ENCODE assay signal across 12 cellular contexts in the genomic region with DNA sequence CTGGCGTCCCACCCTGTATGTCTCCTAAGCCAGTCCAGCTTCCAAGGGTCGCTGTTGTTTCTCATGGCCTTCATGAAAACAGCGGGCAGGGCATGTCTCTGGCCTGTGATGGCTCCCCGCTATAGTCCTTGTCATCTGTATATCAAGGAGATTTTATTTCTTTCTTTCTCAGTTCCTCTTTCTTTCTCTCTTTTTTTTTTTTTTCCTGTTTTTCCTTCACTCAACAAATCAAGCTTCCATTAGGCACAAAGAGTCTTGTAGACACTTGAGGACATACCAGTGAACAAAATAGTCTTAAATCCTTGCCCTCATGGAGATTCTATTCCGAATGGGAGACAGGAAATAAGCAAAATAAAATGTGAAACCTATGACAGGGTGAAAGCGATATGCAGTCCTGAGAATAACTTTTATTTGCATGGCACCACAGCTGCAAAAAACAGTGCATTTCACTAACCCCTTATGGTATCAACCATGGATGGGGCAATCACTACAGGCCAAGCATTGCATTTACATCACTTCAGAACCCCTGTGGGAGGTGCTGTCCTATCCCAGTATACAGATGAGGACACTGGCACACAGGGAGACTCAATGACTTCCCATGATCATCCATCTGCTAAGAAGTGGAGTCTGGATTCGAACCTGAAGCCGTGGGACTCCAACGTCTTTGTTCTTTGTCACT. TPM values are rescaled to one million over a fixed set of nuclear protein-coding genes. Genes with fewer than 3 reads are reported as not detected.
DNase-seq lines count a peak whose midpoint lies in the region; ATAC-seq lines count a peak whose summit lies in the region.
"Had no signal": no experiment of that assay in that cellular context is flagged by ENCODE, and none has a peak within 500 bp of the region (broad histone marks: within the 10 kb centered on the region; RNA-seq: fewer than 3 reads in every experiment).

No MANE protein-coding gene starts in this region.

- H3K27ac Mint-ChIP-seq in activated CD8-positive, alpha-beta memory T cell treated with anti-CD3 and anti-CD28 coated beads, Interleukin-2, amount 10 ng/mL, durations not matched to agents 7 days and 5 days, result no peak overlapping the region
- H3K27ac Mint-ChIP-seq: type B pancreatic cell had no signal

- DNase-seq in germinal center (ENCODE audit: low spot score) (peak; percentile 55), T-helper 9 cell (no peak), HUDEP-2 (lab: John Stamatoyannopoulos, UW; ENCODE audit: unreplicated experiment in 76 of 76) (no peak), COR-L47 (lab: John Stamatoyannopoulos, UW) (no peak)
- no peak for DNase-seq in activated CD8-positive, alpha-beta memory T cell treated with anti-CD3 and anti-CD28 coated beads, Interleukin-2, amount 10 ng/mL, durations not matched to agents 7 days and 5 days
- DNase-seq: amniotic stem cell; CD4-positive, CD25-positive, alpha-beta regulatory T cell; NCI-H526 treated with DMSO at 0.1 percent for 48 hours had no signal

- H3K27me3 Mint-ChIP-seq in activated CD8-positive, alpha-beta memory T cell treated with anti-CD3 and anti-CD28 coated beads, Interleukin-2, amount 10 ng/mL, durations not matched to agents 7 days and 5 days, result no peaks in the 10 kb centered on the region
- H3K27me3 Mint-ChIP-seq: type B pancreatic cell had no signal

- no peaks in the 10 kb centered on the region for H3K36me3 Mint-ChIP-seq in activated CD8-positive, alpha-beta memory T cell treated with anti-CD3 and anti-CD28 coated beads, Interleukin-2, amount 10 ng/mL, durations not matched to agents 7 days and 5 days
- H3K36me3 Mint-ChIP-seq: CD4-positive, CD25-positive, alpha-beta regulatory T cell had no signal

- CTCF ChIA-PET in activated CD8-positive, alpha-beta memory T cell treated with anti-CD3 and anti-CD28 coated beads, Interleukin-2, amount 10 ng/mL, durations not matched to agents 7 days and 5 days (lab: Charles Lee), result interaction anchor here (1.4 to 2.7 kb wide), 3 partner anchors 10 to 106 kb away, joined by 3 to 12 read pairs (median 6); no protein-coding TSS in a partner anchor

- no peaks in the 10 kb centered on the region for H3K36me3 ChIP-seq in KOPT-K1 (ENCODE audit: insufficient read depth, low read length)

- H3K4me3 Mint-ChIP-seq in activated CD8-positive, alpha-beta memory T cell treated with anti-CD3 and anti-CD28 coated beads, Interleukin-2, amount 10 ng/mL, durations not matched to agents 7 days and 5 days, result no peak overlapping the region
- H3K4me3 Mint-ChIP-seq: CD4-positive, CD25-positive, alpha-beta regulatory T cell; type B pancreatic cell had no signal

- H3K9me3 ChIP-seq in KOPT-K1 (ENCODE audit: insufficient read depth, low read length, poor library complexity, severe bottlenecking), result no peaks in the 10 kb centered on the region

- no peaks in the 10 kb centered on the region for H3K9me3 Mint-ChIP-seq in activated CD8-positive, alpha-beta memory T cell treated with anti-CD3 and anti-CD28 coated beads, Interleukin-2, amount 10 ng/mL, durations not matched to agents 7 days and 5 days (ENCODE audit: low read depth)
- H3K9me3 Mint-ChIP-seq: CD4-positive, CD25-positive, alpha-beta regulatory T cell; type B pancreatic cell had no signal

- peak overlapping the region; percentile 39 for H3K27ac ChIP-seq in KOPT-K1 (ENCODE audit: low read depth, low read length, poor library complexity, severe bottlenecking)

- ATAC-seq in GM18517 (IDR thresholded peaks at IDR 0.05; ENCODE audit: unreplicated experiment), result peak; percentile 35
- peak; percentile 27 for ATAC-seq in GM21717 (IDR thresholded peaks at IDR 0.05; ENCODE audit: unreplicated experiment)
- ATAC-seq in activated CD8-positive, alpha-beta memory T cell treated with anti-CD3 and anti-CD28 coated beads, Interleukin-2, amount 10 ng/mL, durations not matched to agents 7 days and 5 days, result no peak

- H3K4me1 Mint-ChIP-seq in activated CD8-positive, alpha-beta memory T cell treated with anti-CD3 and anti-CD28 coated beads, Interleukin-2, amount 10 ng/mL, durations not matched to agents 7 days and 5 days, result peaks cover 44% of the 10 kb centered on the region

RNA-seq across cellular contexts. Expression of a gene that starts 50.7 kb away (rescaled TPM):
- total RNA-seq in activated CD8-positive, alpha-beta memory T cell treated with anti-CD3 and anti-CD28 coated beads, Interleukin-2, amount 10 ng/mL, durations not matched to agents 7 days and 5 days, result 10 to 100 TPM; 21.9 to 24.1 TPM
